9 cellular contexts compared by ENCODE assay signal in the genomic region with DNA sequence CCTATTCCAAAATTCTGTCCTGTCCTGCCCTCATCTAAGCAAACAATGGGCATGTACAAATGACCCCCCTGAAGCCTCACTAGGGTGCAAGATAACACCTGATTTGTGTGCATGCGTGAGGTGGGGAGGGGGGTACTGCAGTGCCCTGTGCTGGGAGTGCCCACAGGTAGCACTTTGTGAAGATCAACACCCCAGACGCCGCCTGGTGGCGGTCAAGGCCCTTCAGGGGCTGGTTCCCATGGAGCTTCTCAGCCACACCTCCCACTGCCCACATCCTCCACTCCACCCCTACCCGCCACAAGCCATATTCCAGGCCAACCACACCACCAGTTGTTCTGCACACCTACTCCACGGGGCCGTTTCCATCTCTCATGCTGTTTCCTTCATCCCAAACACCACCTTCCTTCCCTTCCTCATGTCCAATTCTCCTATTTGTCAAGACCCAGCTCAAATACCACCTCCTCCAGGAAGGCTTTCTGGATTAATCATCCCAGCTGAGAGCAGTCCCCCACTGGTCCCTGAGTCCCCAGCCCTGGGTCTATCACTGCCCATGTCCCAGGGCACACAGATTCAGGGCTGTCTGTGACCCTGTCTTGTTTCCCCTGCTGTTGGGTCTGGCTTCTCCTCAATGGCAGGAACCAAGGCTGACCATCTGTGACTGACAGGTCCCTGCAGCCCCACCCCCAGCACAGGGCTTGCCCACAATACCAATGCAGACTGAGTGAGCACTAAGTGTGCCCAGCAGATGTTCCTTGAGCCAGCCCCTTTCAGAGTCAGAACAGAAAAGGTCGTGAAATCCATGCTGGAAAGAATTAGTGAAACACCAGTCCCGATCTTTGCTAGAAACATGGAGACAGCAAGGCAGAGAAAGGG.
A peak's percentile ranks its signal among the peaks of the same experiment; 100 is the strongest.
DNase-seq lines count a peak whose midpoint lies in the region; ATAC-seq, FAIRE-seq and TF ChIP-seq lines count a peak whose summit lies in the region.
"Had no signal": no experiment of that assay in that cellular context is flagged by ENCODE, and none has a peak within 500 bp of the region (broad histone marks: within the 10 kb centered on the region; RNA-seq: fewer than 3 reads in every experiment).

No MANE protein-coding gene starts in this region.

- no peak overlapping the region for H2AK5ac ChIP-seq in H1 (ENCODE audit: low read depth, low read length)

- peak; percentile 60 to 68 for TF ChIP-seq RAD21 in H1 (IDR thresholded peaks at IDR 0.05 in 1 of 2, conservative IDR thresholded peaks at IDR 0.05 in 1 of 2; ENCODE audit: low read depth in 2 of 2, low read length in 2 of 2)

- H3K56ac ChIP-seq in H1 (replicated peaks; ENCODE audit: insufficient read length, low read depth, low read length) = no peak overlapping the region

- TF ChIP-seq EP300 in H1 (IDR thresholded peaks at IDR 0.05; ENCODE audit: borderline replicate concordance in 1 of 2, low read depth in 2 of 2, low read length in 2 of 2) = no peak

- H3K4me1 ChIP-seq in BLaER1 treated with 17β-estradiol and CSF1 and Interleukin-3, amounts not matched to agents 10 nM and 100 nM = peaks cover 8 to 50% (median 36%) of the 10 kb centered on the region in 10 experiments; a peak in 19 of 20 replicates
- no peaks in the 10 kb centered on the region for H3K4me1 ChIP-seq in OCI-LY3 (ENCODE audit: low read length)
- peaks cover 0 to 7% (median 1%) of the 10 kb centered on the region in 4 experiments; a peak in 4 of 7 replicates for H3K4me1 ChIP-seq in H1 (replicated peaks in 1 of 4; ENCODE audit: control insufficient read depth in 3 of 4, insufficient read depth in 4 of 4, low read length in 3 of 4)

- H3K4me2 ChIP-seq in BLaER1 treated with 17β-estradiol and CSF1 and Interleukin-3, amounts not matched to agents 10 nM and 100 nM = peak overlapping the region; percentile 17 to 64 (median 53); a peak in 19 of 22 replicates
- H3K4me2 ChIP-seq in OCI-LY3 (ENCODE audit: low read length) (no peak overlapping the region), H1 (ENCODE audit: insufficient read depth in 1 of 2, low read depth in 2 of 2, low read length in 2 of 2) (no peak overlapping the region)

- DNase-seq in H1 (ENCODE audit: low read depth in 1 of 2, low spot score in 2 of 2) = peak in 1 of 2 experiments; percentile 76
- DNase-seq in stimulated activated CD8-positive, alpha-beta memory T cell treated with anti-CD3 and anti-CD28 coated beads, Interleukin-2, amount 100 ng/mL, for 48 hours (ENCODE audit: low read depth in 2 of 2) = peak; percentile 33 to 36
- DNase-seq in GDM1 (lab: John Stamatoyannopoulos, UW) = no peak
- no peak for DNase-seq in G401 (ENCODE audit: low spot score)

- no peak overlapping the region for H2BK20ac ChIP-seq in H1 (ENCODE audit: low read length)

- peaks cover 63% of the 10 kb centered on the region for H3K79me2 ChIP-seq in OCI-LY3 (ENCODE audit: low read length)
- no peaks in the 10 kb centered on the region for H3K79me2 ChIP-seq in H1 (ENCODE audit: control insufficient read depth in 1 of 2, insufficient read depth in 2 of 2, low read length in 2 of 2)

- no peak overlapping the region for H4K5ac ChIP-seq in H1 (ENCODE audit: insufficient read length, low read depth, low read length)

- H2BK120ac ChIP-seq in H1 (replicated peaks; ENCODE audit: low read depth, low read length) = no peak overlapping the region

- WGBS in H1 (ENCODE audit: extremely low coverage in 1 of 2, insufficient coverage in 1 of 2, insufficient read length in 1 of 2, insufficient replicate concordance in 2 of 2, low coverage in 1 of 2, low lambda C conversion rate in 2 of 2, missing lambda C conversion rate in 1 of 2), 2 experiments = 58% methylated on average over 9 of the region's 9 CpGs; no CpG with 5 or more reads in 1 of the 2 experiments

- H3K14ac ChIP-seq in H1 (ENCODE audit: insufficient read length) = no peak overlapping the region

- CTCF ChIA-PET in H1 (lab: Charles Lee; ENCODE audit: partially characterized antibody) = interaction anchor here (0.6 to 13.8 kb wide), 26 partner anchors 10 to 525 kb away, joined by 3 to 148 read pairs (median 5); no protein-coding TSS in a partner anchor

- ATAC-seq in GM21360 (IDR thresholded peaks at IDR 0.05; ENCODE audit: unreplicated experiment) (peak; percentile 66), GM18502 (IDR thresholded peaks at IDR 0.05; ENCODE audit: poor library complexity, unreplicated experiment) (no peak)

- H2AFZ ChIP-seq in OCI-LY3 (ENCODE audit: low read depth, low read length) (no peak overlapping the region), H1 (ENCODE audit: low read length) (no peak overlapping the region)

- H3K27ac ChIP-seq in BLaER1 treated with 17β-estradiol and CSF1 and Interleukin-3, amounts not matched to agents 10 nM and 100 nM = no peak overlapping the region
- H3K27ac ChIP-seq in OCI-LY3 (ENCODE audit: low read length) (no peak overlapping the region), H1 (ENCODE audit: low read depth, low read length) (no peak overlapping the region)

- no peak overlapping the region for H3K4ac ChIP-seq in H1 (replicated peaks; ENCODE audit: insufficient read length, low read depth, low read length)

- no peak overlapping the region for H3K23ac ChIP-seq in H1 (ENCODE audit: insufficient read length)

- H2BK12ac ChIP-seq in H1 (ENCODE audit: low read depth, low read length) = peak overlapping the region; percentile 18; the same call in 1 of the 2 replicates

- no peaks in the 10 kb centered on the region for H3K23me2 ChIP-seq in H1 (ENCODE audit: low read depth, low read length)

- in situ Hi-C loops in G401 (cut with HindIII; ENCODE audit: low sequenced_read_pairs) = no loop called here

- no peak overlapping the region; a peak in 1 of 22 replicates for H3K9ac ChIP-seq in BLaER1 treated with 17β-estradiol and CSF1 and Interleukin-3, amounts not matched to agents 10 nM and 100 nM
- H3K9ac ChIP-seq in OCI-LY3 (ENCODE audit: low read length) (no peak overlapping the region), H1 (replicated peaks in 1 of 4; ENCODE audit: extremely low read depth in 1 of 4, low read depth in 3 of 4, low read length in 3 of 4) (no peak overlapping the region; a peak in 1 of 7 replicates)

- no peaks in the 10 kb centered on the region for H3K79me1 ChIP-seq in H1 (ENCODE audit: low read depth, low read length)

- H3K9me3 ChIP-seq in BLaER1 treated with 17β-estradiol and CSF1 and Interleukin-3, amounts not matched to agents 10 nM and 100 nM (replicated peaks in 1 of 11) = no peaks in the 10 kb centered on the region
- no peaks in the 10 kb centered on the region for H3K9me3 ChIP-seq in OCI-LY3 (ENCODE audit: insufficient read depth, low read length)
- H3K9me3 ChIP-seq in H1 (ENCODE audit: insufficient read depth in 2 of 2, low read depth in 1 of 2, low read length in 1 of 2) = no peaks in the 10 kb centered on the region

- no peaks in the 10 kb centered on the region for H3K27me3 ChIP-seq in BLaER1 treated with 17β-estradiol and CSF1 and Interleukin-3, amounts not matched to agents 10 nM and 100 nM
- H3K27me3 ChIP-seq in OCI-LY3 (ENCODE audit: low read depth, low read length) (no peaks in the 10 kb centered on the region), H1 (replicated peaks in 1 of 4; ENCODE audit: control insufficient read depth in 3 of 4, extremely low read depth in 1 of 4, insufficient read depth in 3 of 4, low read length in 3 of 4) (no peaks in the 10 kb centered on the region)

- H3K36me3 ChIP-seq in BLaER1 treated with 17β-estradiol and CSF1 and Interleukin-3, amounts not matched to agents 10 nM and 100 nM = peaks cover 0 to 92% (median 42%) of the 10 kb centered on the region in 11 experiments; a peak in 14 of 22 replicates
- H3K36me3 ChIP-seq in OCI-LY3 (replicated peaks; ENCODE audit: low read depth, low read length) = peaks cover 72% of the 10 kb centered on the region
- H3K36me3 ChIP-seq in H1 (ENCODE audit: control insufficient read depth in 2 of 4, insufficient read depth in 4 of 4, low read length in 3 of 4) = no peaks in the 10 kb centered on the region

- no peak for FAIRE-seq in H1 (lab: Jason Lieb, UNC)
- FAIRE-seq: endometrium had no signal

- no peak for TF ChIP-seq POLR2A in H1 (IDR thresholded peaks at IDR 0.05; ENCODE audit: control extremely low read depth in 1 of 2, low read depth in 2 of 2, low read length in 2 of 2)

- H3K18ac ChIP-seq in H1 (ENCODE audit: extremely low read depth, low read length) = no peak overlapping the region

- no peak overlapping the region for H2BK5ac ChIP-seq in H1 (ENCODE audit: low read depth, low read length)

- H4K8ac ChIP-seq in H1 (ENCODE audit: extremely low read depth, insufficient read depth, low read length) = peak overlapping the region; percentile 30; the same call in 1 of the 2 replicates

- peak overlapping the region; percentile 97; the same call in 1 of the 2 replicates for H2BK15ac ChIP-seq in H1 (ENCODE audit: low read length)

- TF ChIP-seq CTCF in OCI-LY3 (IDR thresholded peaks at IDR 0.05; ENCODE audit: low read depth, low read length) = peak; percentile 40
- TF ChIP-seq CTCF in H1 (IDR thresholded peaks at IDR 0.05; ENCODE audit: control extremely low read depth in 1 of 3, insufficient read depth in 1 of 3, low read depth in 1 of 3, low read length in 3 of 3) = peak; percentile 75

- peaks cover 0 to 100% (median 81%) of the 10 kb centered on the region in 11 experiments; a peak in 17 of 22 replicates for H4K20me1 ChIP-seq in BLaER1 treated with 17β-estradiol and CSF1 and Interleukin-3, amounts not matched to agents 10 nM and 100 nM
- peaks cover 80% of the 10 kb centered on the region for H4K20me1 ChIP-seq in OCI-LY3 (ENCODE audit: insufficient read depth, low read length)
- no peaks in the 10 kb centered on the region for H4K20me1 ChIP-seq in H1 (replicated peaks in 1 of 2; ENCODE audit: control insufficient read depth in 1 of 2, insufficient read depth in 2 of 2, low read length in 2 of 2)

- H4K91ac ChIP-seq in H1 (replicated peaks; ENCODE audit: insufficient read length, low read length) = no peak overlapping the region

- POLR2A ChIA-PET in H1 (lab: Charles Lee; ENCODE audit: partially characterized antibody) = no interaction called here

- H3K4me3 ChIP-seq in BLaER1 treated with 17β-estradiol and CSF1 and Interleukin-3, amounts not matched to agents 10 nM and 100 nM = no peak overlapping the region
- no peak overlapping the region for H3K4me3 ChIP-seq in OCI-LY3 (ENCODE audit: low read length)
- no peak overlapping the region for H3K4me3 ChIP-seq in H1 (ENCODE audit: extremely low read depth in 1 of 4, insufficient read depth in 2 of 4, low read depth in 3 of 4, low read length in 4 of 4)

TF ChIP-seq in H1, 55 proteins besides CTCF, POLR2A, EP300 and RAD21:
- 0 out of 2 replicates have a peak, but pooled peaks have one; percentile 41 for TF ChIP-seq GABPA (IDR thresholded peaks at IDR 0.05; ENCODE audit: borderline replicate concordance, insufficient read depth, low read length)
- TF ChIP-seq FOSL1 (IDR thresholded peaks at IDR 0.05; ENCODE audit: insufficient read depth, low read depth, low read length) = no peak

Comparison
In these comparisons a context has a peak if more than half of its experiments do, and no peak if none do; other contexts are left out.
1. H3K4me2 ChIP-seq: peak in BLaER1 treated with 17β-estradiol and CSF1 and Interleukin-3, amounts not matched to agents 10 nM and 100 nM (11 of 11); none in OCI-LY3 (single experiment) and H1 (0 of 2).
2. DNase-seq: peak in stimulated activated CD8-positive, alpha-beta memory T cell treated with anti-CD3 and anti-CD28 coated beads, Interleukin-2, amount 100 ng/mL, for 48 hours (2 of 2); none in GDM1 (single experiment) and G401 (single experiment).